In the genomic region with DNA sequence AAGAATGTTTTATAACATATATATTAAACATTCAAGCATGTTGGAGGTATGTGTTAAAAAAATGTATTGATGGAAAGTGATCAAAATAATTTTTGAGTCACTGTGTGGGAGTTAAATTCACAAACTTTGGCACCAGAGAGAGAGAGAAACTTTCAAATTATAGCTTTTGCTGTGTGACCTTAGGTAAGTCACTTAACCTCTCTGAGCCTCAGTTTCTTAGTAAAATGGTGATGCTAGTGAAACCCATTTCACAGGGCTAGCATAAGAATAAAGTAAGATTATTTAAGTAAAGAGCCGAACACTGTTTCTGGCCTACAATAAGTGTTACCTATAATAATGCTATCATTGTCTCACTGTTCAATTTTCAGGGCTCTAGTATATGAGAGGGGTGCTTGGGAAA, we compare ENCODE assay signal across 9 cellular contexts. TPM values are rescaled to one million over a fixed set of nuclear protein-coding genes. Genes with fewer than 3 reads are reported as not detected.
"Had no signal": no experiment of that assay in that cellular context is flagged by ENCODE, and none has a peak within 500 bp of the region (broad histone marks: within the 10 kb centered on the region; RNA-seq: fewer than 3 reads in every experiment).

No MANE protein-coding gene starts in this region.

- FAIRE-seq: H54 had no signal

- H2AFZ ChIP-seq: GM23248 had no signal

- H3K4me3 ChIP-seq: GM23248 had no signal

- H3K27ac ChIP-seq: GM23248, HL-60 had no signal

- H3K9ac ChIP-seq: GM23248 had no signal

- DNase-seq: GM23248, GOT3, H9, HCEC 1CT, HFFc6, KG1 had no signal

RNA-seq across cellular contexts. Expression of a gene that starts 4.1 kb away (rescaled TPM):
- polyA plus RNA-seq: IgD-negative memory B cell had no signal
